8 cellular contexts compared by ENCODE assay signal in the genomic region with DNA sequence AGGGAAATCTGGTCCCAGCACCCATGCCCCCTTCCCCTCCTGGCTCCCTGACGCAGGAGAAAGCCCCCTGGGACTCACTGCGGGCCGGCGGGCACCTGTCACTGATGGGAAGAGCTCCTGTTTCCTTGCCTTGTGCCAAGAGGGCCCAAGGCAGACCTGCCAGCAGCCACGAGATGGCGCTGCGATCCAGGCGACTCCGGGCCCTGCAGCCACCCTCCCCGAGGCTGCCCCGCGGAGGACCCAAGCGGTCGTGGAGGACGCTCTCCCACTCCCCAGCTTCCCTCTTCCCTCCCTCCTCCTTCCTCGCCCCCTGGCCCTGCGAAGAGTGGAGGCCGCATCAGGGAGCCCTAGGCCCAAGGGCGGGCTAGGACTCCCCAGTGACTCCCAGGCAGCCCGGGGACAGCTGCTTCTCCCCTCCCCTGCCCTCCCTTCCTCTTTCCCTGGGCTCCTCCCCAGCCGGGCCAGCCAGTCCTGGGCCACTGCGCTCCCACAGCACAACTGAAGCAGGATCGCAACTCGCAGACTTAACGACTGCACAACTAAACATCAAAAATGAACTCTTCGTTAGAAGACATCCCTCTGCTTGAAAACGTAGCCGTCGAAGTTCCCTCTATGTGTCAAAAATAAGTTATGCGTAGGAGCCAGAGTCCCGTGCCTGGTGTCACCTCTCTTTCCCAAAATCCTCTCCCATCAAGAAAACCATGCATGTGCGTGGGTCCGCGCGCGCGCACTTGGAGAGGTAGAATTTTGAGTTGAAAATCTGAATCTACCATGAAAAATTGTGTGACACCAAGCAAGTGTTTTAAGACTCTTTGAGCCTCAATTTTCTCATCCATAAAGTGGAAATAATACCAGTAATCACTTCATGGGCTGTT. TPM values are rescaled to one million over a fixed set of nuclear protein-coding genes. Genes with fewer than 3 reads are reported as not detected.
DNase-seq lines count a peak whose midpoint lies in the region; ATAC-seq and TF ChIP-seq lines count a peak whose summit lies in the region.

No MANE protein-coding gene starts in this region.

- no peaks in the 10 kb centered on the region for H3K36me3 ChIP-seq in mucosa of stomach (ENCODE audit: control insufficient read depth, insufficient read depth, low read length)

- H3K4me3 ChIP-seq in epithelial cell of proximal tubule (ENCODE audit: low read depth, low read length): peak overlapping the region; percentile 69
- H3K4me3 ChIP-seq in mucosa of stomach (ENCODE audit: low read length): peak overlapping the region; percentile 38

- H3K9ac ChIP-seq in mucosa of stomach (ENCODE audit: low read length): peak overlapping the region; percentile 68

- ATAC-seq in GM19372 (IDR thresholded peaks at IDR 0.05; ENCODE audit: low read depth, unreplicated experiment) (peak; percentile 91), HG03558 (IDR thresholded peaks at IDR 0.05; ENCODE audit: extremely low read depth, unreplicated experiment) (peak; percentile 53)

- peaks cover 10% of the 10 kb centered on the region for H3K4me1 ChIP-seq in mucosa of stomach (ENCODE audit: control insufficient read depth, insufficient read depth, low read length)

- no peaks in the 10 kb centered on the region for H3K9me3 ChIP-seq in mucosa of stomach (ENCODE audit: control insufficient read depth, low read length)

- peak; percentile 86 for TF ChIP-seq CTCF in epithelial cell of proximal tubule (conservative IDR thresholded peaks at IDR 0.05; ENCODE audit: low read depth, low read length)

- DNase-seq in C1 segment of cervical spinal cord (lab: John Stamatoyannopoulos, UW) (peak in 12 of 14 donors; percentile 55 to 91 (median 81)), NOMO-1 treated with dmso at 0.1 percent for 144 hours (lab: John Stamatoyannopoulos, UW; ENCODE audit: unreplicated experiment) (peak; percentile 69), epithelial cell of proximal tubule (ENCODE audit: low read depth) (no peak)
- peak; percentile 92 for DNase-seq in activated CD8-positive, alpha-beta memory T cell treated with anti-CD3 and anti-CD28 coated beads, Interleukin-2, amount 50 U/mL, for 48 hours
- DNase-seq in stimulated activated CD8-positive, alpha-beta memory T cell treated with anti-CD3 and anti-CD28 coated beads, Interleukin-4, amount 100 ng/mL, for 24 hours (ENCODE audit: low read depth): peak; percentile 73

- H3K27me3 ChIP-seq in mucosa of stomach (ENCODE audit: control insufficient read depth, insufficient read depth, low read length): peaks cover 6% of the 10 kb centered on the region

RNA-seq across cellular contexts. Expression of a gene that starts 34.2 kb away (rescaled TPM):
- 2.5 TPM in 1 of 2 replicates, not detected in the other for total RNA-seq in epithelial cell of proximal tubule

RNA-seq across cellular contexts. Expression of a gene that starts 56.9 kb away (rescaled TPM):
- total RNA-seq in epithelial cell of proximal tubule: 10.1 and 18.9 TPM in 2 replicates
